11 cellular contexts compared by ENCODE assay signal in the genomic region with DNA sequence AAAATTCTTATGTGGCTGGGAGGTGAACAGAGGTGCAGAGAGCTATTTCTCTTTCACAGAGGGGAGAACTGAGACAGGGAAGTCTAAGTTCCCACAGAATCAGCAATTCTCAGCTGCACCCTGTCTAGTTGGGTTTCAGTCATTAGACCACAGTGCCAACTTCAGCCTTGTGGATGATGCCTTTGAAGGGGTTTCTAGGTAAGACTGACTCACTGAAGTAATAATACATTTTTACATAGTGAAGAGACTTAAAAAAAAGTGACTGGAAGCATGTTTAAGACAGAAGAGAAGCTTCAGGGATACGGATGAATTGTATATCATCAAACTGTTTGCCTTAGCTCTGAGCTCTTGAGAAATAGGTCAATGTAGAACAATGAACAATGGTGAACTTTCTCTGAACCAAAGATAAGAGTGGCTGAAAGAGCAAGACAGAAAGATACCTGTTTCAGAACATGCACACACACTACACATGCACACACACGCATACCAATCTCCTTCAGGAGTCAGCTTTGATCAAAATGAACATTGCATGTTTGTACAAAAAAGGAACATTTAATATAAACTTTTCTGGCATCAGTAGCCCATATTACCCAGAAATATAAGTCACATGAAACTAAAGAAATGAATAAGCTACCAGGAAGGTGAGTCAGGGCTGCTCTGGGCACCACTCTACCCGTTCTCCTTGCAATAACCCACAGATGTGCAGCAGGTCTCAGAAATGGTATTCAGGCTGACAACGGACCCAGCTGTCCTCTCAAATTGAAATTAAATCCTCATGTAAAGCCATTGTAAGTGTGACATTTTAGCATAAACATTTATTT. TPM values are rescaled to one million over a fixed set of nuclear protein-coding genes. Genes with fewer than 3 reads are reported as not detected.
DNase-seq lines count a peak whose midpoint lies in the region; ATAC-seq, FAIRE-seq and TF ChIP-seq lines count a peak whose summit lies in the region.
"Had no signal": no experiment of that assay in that cellular context is flagged by ENCODE, and none has a peak within 500 bp of the region (broad histone marks: within the 10 kb centered on the region; RNA-seq: fewer than 3 reads in every experiment).

No MANE protein-coding gene starts in this region.

- H3K36me3 ChIP-seq in ACC112 (ENCODE audit: insufficient read depth, low read length): no peaks in the 10 kb centered on the region
- H3K36me3 ChIP-seq in esophagus squamous epithelium: no peaks in the 10 kb centered on the region
- no peaks in the 10 kb centered on the region for H3K36me3 ChIP-seq in lower lobe of right lung
- no peaks in the 10 kb centered on the region for H3K36me3 ChIP-seq in hepatocyte (replicated peaks; ENCODE audit: insufficient read depth, low read depth)
- H3K36me3 ChIP-seq: BLaER1, ovary had no signal

- TF ChIP-seq CTCF in WTC11 (IDR thresholded peaks at IDR 0.05) (no peak), esophagus squamous epithelium (IDR thresholded peaks at IDR 0.05) (no peak), lower lobe of right lung (IDR thresholded peaks at IDR 0.05) (no peak), hepatocyte (IDR thresholded peaks at IDR 0.05; ENCODE audit: poor library complexity) (no peak)

- H3K27me3 ChIP-seq in ACC112 (ENCODE audit: insufficient read depth, low read length): no peaks in the 10 kb centered on the region
- no peaks in the 10 kb centered on the region for H3K27me3 ChIP-seq in esophagus squamous epithelium
- H3K27me3 ChIP-seq in lower lobe of right lung (ENCODE audit: low read depth): no peaks in the 10 kb centered on the region
- no peaks in the 10 kb centered on the region for H3K27me3 ChIP-seq in hepatocyte
- H3K27me3 ChIP-seq: BLaER1, ovary had no signal

- no peaks in the 10 kb centered on the region for H3K27me3 Mint-ChIP-seq in WTC11 (ENCODE audit: low read depth)

- WGBS in esophagus squamous epithelium, 2 donors: 31 to 36% methylated on average over 4 of the region's 4 CpGs
- WGBS in hepatocyte (ENCODE audit: low lambda C conversion rate, missing lambda C conversion rate): 71% methylated on average over 4 of the region's 4 CpGs

- POLR2A ChIA-PET in WTC11 (lab: Charles Lee): no interaction called here
- POLR2A ChIA-PET in HEK293T (lab: Yijun Ruan, JAX): no interaction called here

- H3K27ac Mint-ChIP-seq in WTC11: no peak overlapping the region

- no peak for TF ChIP-seq POLR2A in esophagus squamous epithelium (IDR thresholded peaks at IDR 0.05)

- DNase-seq in GM19239 (ENCODE audit: insufficient read length, low spot score) (no peak), WTC11 (ENCODE audit: low spot score) (no peak), esophagus squamous epithelium (lab: John Stamatoyannopoulos, UW) (no peak), lower lobe of right lung (no peak), cerebellum (ENCODE audit: low spot score) (no peak), hepatocyte (ENCODE audit: low spot score) (no peak), HEK293T (ENCODE audit: extremely low spot score) (no peak)
- DNase-seq: ovary had no signal

- H3K4me1 ChIP-seq in ACC112 (ENCODE audit: control insufficient read depth, insufficient read depth, low read length, unreplicated experiment) (peaks cover 9% of the 10 kb centered on the region), esophagus squamous epithelium (peaks cover 4 to 22% (median 7%) of the 10 kb centered on the region in 3 donors), lower lobe of right lung (no peaks in the 10 kb centered on the region), hepatocyte (ENCODE audit: insufficient read depth) (no peaks in the 10 kb centered on the region)
- H3K4me1 ChIP-seq: BLaER1 had no signal

- intact Hi-C loops in esophagus squamous epithelium (cut with DNase I) (no loop called here), lower lobe of right lung (cut with DNase I) (no loop called here)

- H3K4me3 ChIP-seq in ACC112 (ENCODE audit: low read depth, low read length): no peak overlapping the region
- no peak overlapping the region for H3K4me3 ChIP-seq in esophagus squamous epithelium
- no peak overlapping the region for H3K4me3 ChIP-seq in lower lobe of right lung
- H3K4me3 ChIP-seq in hepatocyte: no peak overlapping the region
- H3K4me3 ChIP-seq: BLaER1, ovary had no signal

- ATAC-seq in WTC11: no peak
- ATAC-seq in lower lobe of right lung: no peak

- H3K4me2 ChIP-seq in hepatocyte: no peak overlapping the region
- H3K4me2 ChIP-seq: BLaER1 had no signal

- CTCF ChIA-PET in WTC11 (lab: Charles Lee): interaction anchor here (0.6 to 2.2 kb wide), 2 partner anchors 14 to 460 kb away, joined by 3 to 9 read pairs; no protein-coding TSS in a partner anchor
- CTCF ChIA-PET in HEK293T (lab: Yijun Ruan, JAX): interaction anchor here (0.9 kb wide), 1 partner anchor 14 kb away, joined by 4 read pairs; no protein-coding TSS in a partner anchor

- H3K4me1 Mint-ChIP-seq in WTC11: no peaks in the 10 kb centered on the region

- peak overlapping the region; percentile 23 for H2AFZ ChIP-seq in ACC112 (ENCODE audit: low read length, unreplicated experiment)
- no peak overlapping the region for H2AFZ ChIP-seq in hepatocyte

- H3K9me3 ChIP-seq in esophagus squamous epithelium: no peaks in the 10 kb centered on the region
- no peaks in the 10 kb centered on the region for H3K9me3 ChIP-seq in lower lobe of right lung
- H3K9me3 ChIP-seq in hepatocyte (ENCODE audit: low read depth): no peaks in the 10 kb centered on the region
- H3K9me3 ChIP-seq: BLaER1, ovary had no signal

- 0 out of 2 replicates have a peak, but pooled peaks cover 3% of the 10 kb centered on the region for H3K9me3 Mint-ChIP-seq in WTC11

- H3K27ac ChIP-seq in ACC112 (ENCODE audit: low read depth, low read length) (0 out of 2 replicates have a peak overlapping the region, but pooled peaks have one; percentile 17), esophagus squamous epithelium (peak overlapping the region; percentile 17 to 80 (median 54)), lower lobe of right lung (no peak overlapping the region), hepatocyte (no peak overlapping the region)
- H3K27ac ChIP-seq: BLaER1, ovary had no signal

- H3K79me2 ChIP-seq in ACC112 (ENCODE audit: control insufficient read depth, insufficient read depth, low read length, unreplicated experiment) (no peaks in the 10 kb centered on the region), hepatocyte (no peaks in the 10 kb centered on the region)

- no peaks in the 10 kb centered on the region for H3K36me3 Mint-ChIP-seq in WTC11

- H4K20me1 ChIP-seq in hepatocyte (ENCODE audit: insufficient read depth, poor library complexity, severe bottlenecking): no peaks in the 10 kb centered on the region
- H4K20me1 ChIP-seq: BLaER1 had no signal

- no peaks in the 10 kb centered on the region for H3K9me2 ChIP-seq in hepatocyte (replicated peaks; ENCODE audit: insufficient read depth)

- peak; percentile 33 for FAIRE-seq in GM19239 (lab: Jason Lieb, UNC)

- no peak overlapping the region for H3K4me3 Mint-ChIP-seq in WTC11

TF ChIP-seq in WTC11, 78 proteins besides CTCF, POLR2A, EP300 and RAD21 (continues in another document):
- TF ChIP-seq HMGA2 (CRISPR knock-in tag; IDR thresholded peaks at IDR 0.05) (0 out of 2 replicates have a peak, but pooled peaks have one; percentile 12), CBFB (CRISPR knock-in tag; IDR thresholded peaks at IDR 0.05; ENCODE audit: low read depth) (no peak), SMAD3 (CRISPR knock-in tag; IDR thresholded peaks at IDR 0.05; ENCODE audit: borderline replicate concordance) (no peak)
- TF ChIP-seq, protein P1, sequence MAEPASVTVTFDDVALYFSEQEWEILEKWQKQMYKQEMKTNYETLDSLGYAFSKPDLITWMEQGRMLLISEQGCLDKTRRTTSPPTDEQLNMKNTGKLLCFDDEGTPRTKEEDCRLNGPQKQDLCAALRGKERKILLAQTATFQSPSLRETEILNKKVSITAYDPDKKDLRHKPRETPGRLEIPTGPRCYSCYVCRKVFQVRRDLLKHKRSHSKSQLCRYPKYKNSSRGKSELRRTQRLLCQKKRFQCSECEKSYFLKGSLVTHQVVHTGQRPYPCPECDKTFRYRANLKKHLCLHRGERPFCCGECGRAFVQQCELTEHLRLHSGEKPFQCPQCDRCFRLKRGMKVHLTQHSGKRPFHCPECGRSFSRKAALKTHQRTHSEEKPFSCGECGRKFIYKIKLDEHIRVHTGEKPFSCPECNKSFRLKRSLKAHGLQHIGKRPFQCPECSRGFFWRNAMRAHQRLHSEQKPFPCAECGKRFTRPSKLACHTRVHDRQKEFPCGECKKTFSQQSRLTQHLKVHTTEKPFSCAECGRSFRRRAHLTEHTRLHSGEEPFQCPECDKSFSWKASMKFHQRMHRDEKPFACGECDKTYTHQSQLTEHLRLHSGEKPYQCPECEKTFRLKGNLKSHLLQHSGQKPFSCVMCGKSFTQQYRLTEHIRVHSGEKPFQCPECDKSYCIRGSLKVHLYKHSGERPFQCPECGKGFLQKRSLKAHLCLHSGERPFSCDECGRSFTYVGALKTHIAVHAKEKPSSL (CRISPR knock-in tag; conservative IDR thresholded peaks at IDR 0.05): no peak

TF ChIP-seq in HEK293T, 16 proteins besides CTCF, POLR2A, EP300 and RAD21:
- TF ChIP-seq HDGF (IDR thresholded peaks at IDR 0.05; ENCODE audit: borderline replicate concordance) (no peak), FOXA1 (IDR thresholded peaks at IDR 0.05) (no peak), FOXM1 (IDR thresholded peaks at IDR 0.05; ENCODE audit: borderline replicate concordance) (no peak), SUZ12 (IDR thresholded peaks at IDR 0.05) (no peak), ZNF384 (IDR thresholded peaks at IDR 0.05) (no peak), FOXK2 (IDR thresholded peaks at IDR 0.05) (no peak), SP1 (IDR thresholded peaks at IDR 0.05) (no peak), CTBP1 (IDR thresholded peaks at IDR 0.05; ENCODE audit: borderline replicate concordance) (no peak), ARNT (IDR thresholded peaks at IDR 0.05) (no peak), LEF1 (IDR thresholded peaks at IDR 0.05; ENCODE audit: borderline replicate concordance) (no peak), BHLHE40 (IDR thresholded peaks at IDR 0.05; ENCODE audit: borderline replicate concordance) (no peak), L3MBTL2 (conservative IDR thresholded peaks at IDR 0.05) (no peak)

RNA-seq across cellular contexts. Expression of a gene that starts 12.6 kb away (rescaled TPM):
- total RNA-seq in WTC11 (2021) (0.27 to 0.71 TPM (median 0.52 TPM) in 3 replicates), esophagus squamous epithelium (10 to 100 TPM in 3 of 4 donors, 1 to 10 TPM in 1; 2.8 to 14.1 (median 11.9) TPM), lower lobe of right lung (51.0 TPM), cerebellum (1.9 TPM), hepatocyte (2.4 and 2.6 TPM in 2 replicates)
- polyA plus RNA-seq in hepatocyte: 1.1 and 1.2 TPM in 2 replicates
- total RNA-seq: glomerular endothelial cell had no signal

Comparison
In these comparisons a context has a peak if more than half of its experiments do, and no peak if none do; other contexts are left out.
1. H3K27ac ChIP-seq: peak in ACC112 (single experiment) and esophagus squamous epithelium (4 of 4); none in lower lobe of right lung (single experiment) and hepatocyte (single experiment).